In genomic region chr20:54570561-54570960, GRCh38 we compare ENCODE assay signal across 9 cellular contexts.
"Had no signal": no experiment of that assay in that cellular context is flagged by ENCODE, and none has a peak within 500 bp of the region (broad histone marks: within the 10 kb centered on the region; RNA-seq: fewer than 3 reads in every experiment).

No MANE protein-coding gene starts in this region.

- H3K4me3 ChIP-seq: GM23248, HAP-1 had no signal

- H3K27ac ChIP-seq: GM23248, HL-60 had no signal

- H3K4me1 ChIP-seq: HAP-1 had no signal

- H3K36me3 ChIP-seq: HAP-1 had no signal

- DNase-seq: GM23248, GOT3, H7, HFFc6, KBM-7 had no signal

- H2AFZ ChIP-seq: GM23248 had no signal

- ATAC-seq: HCT116, HepG2 had no signal

- H3K9me3 ChIP-seq: HAP-1 had no signal

- H3K9ac ChIP-seq: GM23248 had no signal
